Comparison of ENCODE assay signal across 7 cellular contexts in the genomic region with DNA sequence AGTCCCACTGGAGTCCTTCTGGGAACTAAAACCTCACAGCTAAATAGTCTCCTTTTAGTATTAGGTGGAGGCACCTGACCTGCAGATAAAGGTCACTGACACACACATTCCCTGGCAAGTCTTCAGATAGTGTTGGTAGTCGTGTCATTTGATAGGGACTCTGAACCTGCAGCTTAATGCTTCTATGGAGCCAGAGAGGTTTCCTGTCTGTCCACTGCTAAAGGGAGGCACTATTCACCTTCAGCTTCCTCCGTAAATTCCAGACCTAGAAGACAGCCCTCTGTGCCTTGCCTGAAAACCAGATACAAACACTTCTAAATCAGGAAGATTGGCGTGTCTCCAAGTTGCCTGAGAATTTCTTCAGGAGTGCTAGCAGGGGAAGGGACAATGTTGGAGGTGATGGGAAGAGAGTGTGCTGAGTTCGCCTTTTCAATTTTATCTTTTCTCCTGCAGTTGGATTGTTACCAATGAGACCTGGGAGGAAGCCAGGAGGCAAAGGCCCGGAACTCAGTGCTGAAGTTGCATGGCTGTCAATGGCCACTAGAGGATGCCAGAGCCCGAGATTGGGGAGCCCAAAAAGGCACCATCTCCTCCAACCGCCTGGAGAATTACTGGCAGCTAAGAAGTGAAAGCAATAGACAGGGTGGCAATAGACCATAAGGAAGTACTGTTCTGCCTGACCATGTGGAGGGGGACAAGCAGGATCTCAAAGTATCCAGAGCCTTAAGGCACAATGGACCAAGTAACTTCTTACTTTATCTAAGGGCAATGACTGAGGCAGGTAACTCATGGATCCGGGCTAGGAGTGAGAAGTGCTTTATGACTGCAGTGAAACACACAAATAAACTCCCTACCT.
DNase-seq lines count a peak whose midpoint lies in the region; ATAC-seq lines count a peak whose summit lies in the region.

No MANE protein-coding gene starts in this region.

- peak overlapping the region; percentile 55 for H3K4me2 ChIP-seq in skeletal muscle satellite cell (ENCODE audit: low read length)

- peaks cover 16% of the 10 kb centered on the region for H3K4me1 ChIP-seq in skeletal muscle satellite cell (ENCODE audit: control insufficient read depth, insufficient read depth, low read length)

- no peak overlapping the region for H3K9ac ChIP-seq in skeletal muscle satellite cell (ENCODE audit: low read depth, low read length)

- no peaks in the 10 kb centered on the region for H3K27me3 ChIP-seq in skeletal muscle satellite cell (ENCODE audit: control insufficient read depth, insufficient read depth, low read length)

- ATAC-seq in GM18498 (IDR thresholded peaks at IDR 0.05; ENCODE audit: unreplicated experiment) = peak; percentile 96
- ATAC-seq in HG02763 (IDR thresholded peaks at IDR 0.05; ENCODE audit: unreplicated experiment) = peak; percentile 92

- no peak overlapping the region for H3K4me3 ChIP-seq in skeletal muscle satellite cell (ENCODE audit: low read length)

- no peaks in the 10 kb centered on the region for H3K9me3 ChIP-seq in skeletal muscle satellite cell (replicated peaks; ENCODE audit: low read length)

- DNase-seq in NCI-H1694 (lab: John Stamatoyannopoulos, UW) = peak; percentile 13
- peak in 4 of 5 experiments; percentile 25 to 72 (median 44) for DNase-seq in T-helper 2 cell
- peak in 43 of 56 donors; percentile 1 to 68 (median 10) for DNase-seq in amygdala (lab: John Stamatoyannopoulos, UW)
- peak; percentile 36 for DNase-seq in hepatic stellate cell (ENCODE audit: low spot score)

- no peaks in the 10 kb centered on the region for H3K36me3 ChIP-seq in skeletal muscle satellite cell (ENCODE audit: insufficient read depth, low read length)
